In genomic region chr1:41954533-41954944, GRCh38 we compare ENCODE assay signal across 12 cellular contexts. TPM values are rescaled to one million over a fixed set of nuclear protein-coding genes. Genes with fewer than 3 reads are reported as not detected.
DNase-seq lines count a peak whose midpoint lies in the region; ATAC-seq, FAIRE-seq and TF ChIP-seq lines count a peak whose summit lies in the region.
"Had no signal": no experiment of that assay in that cellular context is flagged by ENCODE, and none has a peak within 500 bp of the region (broad histone marks: within the 10 kb centered on the region; RNA-seq: fewer than 3 reads in every experiment).

No MANE protein-coding gene starts in this region.

- H3K36me3 Mint-ChIP-seq in activated CD4-positive, alpha-beta T cell treated with anti-CD3 and anti-CD28 coated beads for 36 hours (ENCODE audit: low read depth): peaks cover 24% of the 10 kb centered on the region
- H3K36me3 Mint-ChIP-seq: CD4-positive, CD25-positive, alpha-beta regulatory T cell had no signal

- DNase-seq in AG10803 (ENCODE audit: low read depth) (peak; percentile 69), astrocyte of the hippocampus (ENCODE audit: low read depth, low spot score) (peak; percentile 80), kidney (peak; percentile 70), 8988T (no peak), activated T-cell treated with anti-CD3 and anti-CD28 coated beads for 4 hours (no peak)
- no peak for DNase-seq in activated CD4-positive, alpha-beta T cell treated with anti-CD3 and anti-CD28 coated beads for 36 hours
- DNase-seq: activated CD4-positive, alpha-beta T cell treated with anti-CD3 and anti-CD28 coated beads, Interleukin-2, amount 10 ng/mL, durations not matched to agents 24 days and 14 days; CD4-positive, CD25-positive, alpha-beta regulatory T cell; Karpas-422; occipital lobe had no signal

- peaks cover 67% of the 10 kb centered on the region for H3K4me1 ChIP-seq in KMS-11 (ENCODE audit: low read depth, poor library complexity, severe bottlenecking)
- peaks cover 6 to 7% of the 10 kb centered on the region in 2 donors for H3K4me1 ChIP-seq in kidney (ENCODE audit: control insufficient read depth in 1 of 2, insufficient read depth in 1 of 2, low read depth in 1 of 2, low read length in 2 of 2)

- H3K36me3 ChIP-seq in KMS-11 (ENCODE audit: insufficient read depth) (no peaks in the 10 kb centered on the region), kidney (ENCODE audit: control insufficient read depth in 1 of 2, insufficient read depth in 2 of 2, low read length in 2 of 2) (no peaks in the 10 kb centered on the region)

- no peak for ATAC-seq in HG03521 (IDR thresholded peaks at IDR 0.05; ENCODE audit: unreplicated experiment)
- ATAC-seq in activated CD4-positive, alpha-beta T cell treated with anti-CD3 and anti-CD28 coated beads for 36 hours: no peak

- H3K9me3 ChIP-seq in kidney (ENCODE audit: control insufficient read depth in 1 of 2, low read length in 2 of 2): no peaks in the 10 kb centered on the region

- no peaks in the 10 kb centered on the region for H3K79me2 ChIP-seq in KMS-11 (ENCODE audit: insufficient read depth, low read depth)

- no peaks in the 10 kb centered on the region for H4K20me1 ChIP-seq in KMS-11 (ENCODE audit: insufficient read depth)

- H3K9me3 Mint-ChIP-seq in activated CD4-positive, alpha-beta T cell treated with anti-CD3 and anti-CD28 coated beads for 36 hours (ENCODE audit: low read depth): peaks cover 20% of the 10 kb centered on the region

- TF ChIP-seq CTCF in AG10803 (conservative IDR thresholded peaks at IDR 0.05; ENCODE audit: low read length) (no peak), KMS-11 (conservative IDR thresholded peaks at IDR 0.05; ENCODE audit: low read depth, low read length) (no peak), kidney (IDR thresholded peaks at IDR 0.05; ENCODE audit: borderline replicate concordance, extremely low read depth, insufficient read depth) (no peak)

- no peak overlapping the region for H3K4me3 Mint-ChIP-seq in activated CD4-positive, alpha-beta T cell treated with anti-CD3 and anti-CD28 coated beads for 36 hours
- H3K4me3 Mint-ChIP-seq: activated CD4-positive, alpha-beta T cell treated with anti-CD3 and anti-CD28 coated beads, Interleukin-2, amount 10 ng/mL, durations not matched to agents 24 days and 14 days; CD4-positive, CD25-positive, alpha-beta regulatory T cell had no signal

- no peak overlapping the region for H2AFZ ChIP-seq in KMS-11 (ENCODE audit: low read depth)

- H3K9ac ChIP-seq in KMS-11: no peak overlapping the region
- H3K9ac ChIP-seq in kidney (ENCODE audit: low read length in 2 of 2): no peak overlapping the region

- intact Hi-C loops in kidney (cut with DNase I): no loop called here
- intact Hi-C loops in activated CD4-positive, alpha-beta T cell treated with anti-CD3 and anti-CD28 coated beads for 36 hours (cut with DNase I, micrococcal nuclease): no loop called here

- no peaks in the 10 kb centered on the region for H3K27me3 ChIP-seq in KMS-11 (ENCODE audit: insufficient read depth, low read depth)

- H3K4me2 ChIP-seq in KMS-11: 0 out of 2 replicates have a peak overlapping the region, but pooled peaks have one; percentile 0

- H3K27ac ChIP-seq in KMS-11 (no peak overlapping the region), kidney (ENCODE audit: low read depth in 2 of 2, low read length in 2 of 2) (no peak overlapping the region)

- H3K4me3 ChIP-seq in AG10803 (ENCODE audit: low read length) (no peak overlapping the region), KMS-11 (IDR thresholded peaks at IDR 0.05; ENCODE audit: insufficient read depth, low read depth, low read length) (no peak overlapping the region), kidney (ENCODE audit: low read length in 2 of 2) (no peak overlapping the region)

- no peaks in the 10 kb centered on the region for H3K27me3 Mint-ChIP-seq in activated CD4-positive, alpha-beta T cell treated with anti-CD3 and anti-CD28 coated beads for 36 hours
- H3K27me3 Mint-ChIP-seq: activated CD4-positive, alpha-beta T cell treated with anti-CD3 and anti-CD28 coated beads, Interleukin-2, amount 10 ng/mL, durations not matched to agents 24 days and 14 days had no signal

- CTCF ChIA-PET in activated CD4-positive, alpha-beta T cell treated with anti-CD3 and anti-CD28 coated beads for 36 hours (lab: Charles Lee): interaction anchor here (0.6 to 0.7 kb wide), 2 partner anchors 95 to 192 kb away, joined by 3 to 6 read pairs; no protein-coding TSS in a partner anchor

- peaks cover 36% of the 10 kb centered on the region for H3K4me1 Mint-ChIP-seq in activated CD4-positive, alpha-beta T cell treated with anti-CD3 and anti-CD28 coated beads for 36 hours

- FAIRE-seq in kidney (lab: Jason Lieb, UNC): no peak

- no peak overlapping the region for H3K27ac Mint-ChIP-seq in activated CD4-positive, alpha-beta T cell treated with anti-CD3 and anti-CD28 coated beads for 36 hours
- H3K27ac Mint-ChIP-seq: activated CD4-positive, alpha-beta T cell treated with anti-CD3 and anti-CD28 coated beads, Interleukin-2, amount 10 ng/mL, durations not matched to agents 24 days and 14 days had no signal

- POLR2A ChIA-PET in activated CD4-positive, alpha-beta T cell treated with anti-CD3 and anti-CD28 coated beads for 36 hours (lab: Charles Lee): no interaction called here

RNA-seq across cellular contexts. Expression of gene HIVEP3, which starts 35.8 kb away (rescaled TPM):
- total RNA-seq in kidney: 11.0 TPM
- polyA plus RNA-seq in kidney (ENCODE audit: insufficient read depth, low read depth, low replicate concordance): 3.5 TPM
- total RNA-seq in activated CD4-positive, alpha-beta T cell treated with anti-CD3 and anti-CD28 coated beads for 36 hours: 10 to 100 TPM; 29.4 to 39.6 TPM

Comparison
In these comparisons a context has a peak if more than half of its experiments do, and no peak if none do; other contexts are left out.
1. DNase-seq: peak in AG10803 (single experiment), astrocyte of the hippocampus (single experiment) and kidney (single experiment); none in 8988T (single experiment), activated T-cell treated with anti-CD3 and anti-CD28 coated beads for 4 hours (single experiment) and activated CD4-positive, alpha-beta T cell treated with anti-CD3 and anti-CD28 coated beads for 36 hours (single experiment).